In genomic region chr15:48634096-48634495, GRCh38 we compare ENCODE assay signal across 32 cellular contexts.
"Had no signal": no experiment of that assay in that cellular context is flagged by ENCODE, and none has a peak within 500 bp of the region (broad histone marks: within the 10 kb centered on the region; RNA-seq: fewer than 3 reads in every experiment).

No MANE protein-coding gene starts in this region.

- H3K4me3 Mint-ChIP-seq: effector memory CD8-positive, alpha-beta T cell; immature natural killer cell; memory B cell; mesothelial cell of epicardium; naive thymus-derived CD4-positive, alpha-beta T cell; nephron; neural progenitor cell; stimulated activated memory B cell treated with anti-CD40 and anti-IgM and Interleukin-4, amounts not matched to agents 10 μg/mL and 1 μg/mL and 100 μg/mL, for 72 hours had no signal

- ATAC-seq: effector memory CD8-positive, alpha-beta T cell; heart right ventricle; left colon; mucosa of descending colon; naive thymus-derived CD4-positive, alpha-beta T cell; psoas muscle; right cardiac atrium; stimulated activated memory B cell treated with anti-CD40 and anti-IgM and Interleukin-4, amounts not matched to agents 10 μg/mL and 1 μg/mL and 100 μg/mL, for 72 hours; stimulated activated naive CD8-positive, alpha-beta T cell treated with anti-CD3 and anti-CD28 coated beads, Interleukin-15, Interleukin-2, amounts not matched to agents 100 U/mL and 50 U/mL, for 24 hours had no signal

- H3K27ac ChIP-seq: esophagus squamous epithelium, neural progenitor cell, ovary, psoas muscle, spleen, testis, tibial artery, upper lobe of left lung had no signal

- H3K4me1 ChIP-seq: psoas muscle, spleen, testis, upper lobe of left lung had no signal

- H3K4me1 Mint-ChIP-seq: immature natural killer cell; memory B cell; naive thymus-derived CD4-positive, alpha-beta T cell had no signal

- H3K4me3 ChIP-seq: esophagus squamous epithelium, heart right ventricle, lung, mucosa of descending colon, neural progenitor cell, ovary, psoas muscle, sigmoid colon, spleen, testis, tibial artery, upper lobe of left lung had no signal

- H3K9me3 Mint-ChIP-seq: effector memory CD8-positive, alpha-beta T cell; memory B cell; mesothelial cell of epicardium; naive thymus-derived CD4-positive, alpha-beta T cell; nephron; neural progenitor cell; stimulated activated memory B cell treated with anti-CD40 and anti-IgM and Interleukin-4, amounts not matched to agents 10 μg/mL and 1 μg/mL and 100 μg/mL, for 72 hours had no signal

- H3K9me3 ChIP-seq: esophagus squamous epithelium, heart right ventricle, mucosa of descending colon, ovary, psoas muscle, sigmoid colon, spleen, testis, tibial artery, upper lobe of left lung had no signal

- H3K9ac ChIP-seq: neural progenitor cell had no signal

- H3K27me3 Mint-ChIP-seq: effector memory CD8-positive, alpha-beta T cell; memory B cell; stimulated activated memory B cell treated with anti-CD40 and anti-IgM and Interleukin-4, amounts not matched to agents 10 μg/mL and 1 μg/mL and 100 μg/mL, for 72 hours had no signal

- H3K36me3 ChIP-seq: esophagus squamous epithelium, neural progenitor cell, ovary, sigmoid colon, spleen, tibial artery, upper lobe of left lung had no signal

- H3K36me3 Mint-ChIP-seq: immature natural killer cell; memory B cell; mesothelial cell of epicardium; naive thymus-derived CD4-positive, alpha-beta T cell; neural progenitor cell; stimulated activated memory B cell treated with anti-CD40 and anti-IgM and Interleukin-4, amounts not matched to agents 10 μg/mL and 1 μg/mL and 100 μg/mL, for 72 hours had no signal

- FAIRE-seq: endometrium, urothelium cell line had no signal

- H3K4me2 ChIP-seq: neural progenitor cell had no signal

- DNase-seq: cortex of kidney; effector memory CD8-positive, alpha-beta T cell; esophagus squamous epithelium; glutamatergic neuron; heart right ventricle; hippocampal formation; immature natural killer cell; islet precursor cell; kidney glomerular epithelial cell; left colon; mucosa of descending colon; naive thymus-derived CD4-positive, alpha-beta T cell; ovary; posterior cingulate gyrus; psoas muscle; right cardiac atrium; sigmoid colon; spleen; stimulated activated CD4-positive, alpha-beta T cell treated with anti-CD3 and anti-CD28 coated beads, Interleukin-4, amount 100 ng/mL, for 4 hours; stimulated activated naive CD8-positive, alpha-beta T cell treated with anti-CD3 and anti-CD28 coated beads, Interleukin-15, Interleukin-2, amounts not matched to agents 100 U/mL and 50 U/mL, for 24 hours; substantia nigra; testis; tibial artery; upper lobe of left lung had no signal

- H3K27ac Mint-ChIP-seq: effector memory CD8-positive, alpha-beta T cell; immature natural killer cell; memory B cell; mesothelial cell of epicardium; naive thymus-derived CD4-positive, alpha-beta T cell; neural progenitor cell; stimulated activated memory B cell treated with anti-CD40 and anti-IgM and Interleukin-4, amounts not matched to agents 10 μg/mL and 1 μg/mL and 100 μg/mL, for 72 hours had no signal

- H2AFZ ChIP-seq: neural progenitor cell had no signal

- H3K27me3 ChIP-seq: esophagus squamous epithelium, heart right ventricle, neural progenitor cell, ovary, sigmoid colon, spleen, testis, tibial artery, upper lobe of left lung had no signal
